In the genomic region with DNA sequence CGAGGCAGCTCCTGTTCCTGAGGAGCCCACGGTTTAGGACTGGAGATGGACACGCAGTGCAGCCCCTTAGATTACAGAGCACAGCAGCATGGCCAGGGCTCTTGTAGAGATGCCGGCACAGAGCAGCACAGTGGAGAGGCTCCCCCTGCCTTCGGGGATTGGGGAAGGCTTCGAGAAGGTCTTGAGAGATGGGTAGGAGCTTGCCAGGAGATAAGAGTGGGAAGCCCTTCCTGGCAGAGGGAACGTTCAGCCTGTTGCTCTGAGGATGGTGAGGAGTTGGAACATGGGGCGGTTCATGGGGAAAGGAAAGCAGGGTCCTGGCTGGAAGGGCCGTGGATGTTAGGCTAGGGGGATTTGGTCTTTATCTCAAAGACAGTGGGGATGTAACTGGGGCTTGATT, we compare ENCODE assay signal across 1 cellular context.
TF ChIP-seq lines count a peak whose summit lies in the region.

No MANE protein-coding gene starts in this region.

TF ChIP-seq in GM23338, 12 proteins besides CTCF, POLR2A, EP300 and RAD21 (continued from another document):
- TF ChIP-seq, protein P1, sequence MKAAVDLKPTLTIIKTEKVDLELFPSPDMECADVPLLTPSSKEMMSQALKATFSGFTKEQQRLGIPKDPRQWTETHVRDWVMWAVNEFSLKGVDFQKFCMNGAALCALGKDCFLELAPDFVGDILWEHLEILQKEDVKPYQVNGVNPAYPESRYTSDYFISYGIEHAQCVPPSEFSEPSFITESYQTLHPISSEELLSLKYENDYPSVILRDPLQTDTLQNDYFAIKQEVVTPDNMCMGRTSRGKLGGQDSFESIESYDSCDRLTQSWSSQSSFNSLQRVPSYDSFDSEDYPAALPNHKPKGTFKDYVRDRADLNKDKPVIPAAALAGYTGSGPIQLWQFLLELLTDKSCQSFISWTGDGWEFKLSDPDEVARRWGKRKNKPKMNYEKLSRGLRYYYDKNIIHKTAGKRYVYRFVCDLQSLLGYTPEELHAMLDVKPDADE (IDR thresholded peaks at IDR 0.05): no peak
- TF ChIP-seq POLR2AphosphoS5 (IDR thresholded peaks at IDR 0.05; ENCODE audit: low read depth): no peak
